26 cellular contexts compared by ENCODE assay signal in genomic region chr1:170284425-170284824, GRCh38.
DNase-seq lines count a peak whose midpoint lies in the region; ATAC-seq and TF ChIP-seq lines count a peak whose summit lies in the region.
"Had no signal": no experiment of that assay in that cellular context is flagged by ENCODE, and none has a peak within 500 bp of the region (broad histone marks: within the 10 kb centered on the region; RNA-seq: fewer than 3 reads in every experiment).

No MANE protein-coding gene starts in this region.

- no peaks in the 10 kb centered on the region for H3K9me3 Mint-ChIP-seq in type B pancreatic cell
- H3K9me3 Mint-ChIP-seq: activated naive CD8-positive, alpha-beta T cell treated with anti-CD3 and anti-CD28 coated beads, Interleukin-2, amount 50 U/mL, for 24 hours; memory B cell; neural crest cell; T-helper 2 cell treated with Interferon-gamma antibody and Interleukin-4, amounts not matched to agents 5 μg/mL and 100 μg/mL, for 36 hours had no signal

- no peaks in the 10 kb centered on the region for H3K27me3 Mint-ChIP-seq in type B pancreatic cell
- H3K27me3 Mint-ChIP-seq: activated CD4-positive, alpha-beta memory T cell treated with anti-CD3 and anti-CD28 coated beads for 36 hours; memory B cell had no signal

- ATAC-seq in left cardiac atrium (peak in 1 of 2 donors; percentile 48), sciatic nerve (peak; percentile 62)
- ATAC-seq: activated naive CD8-positive, alpha-beta T cell treated with anti-CD3 and anti-CD28 coated beads, Interleukin-2, amount 50 U/mL, for 24 hours; pancreas; PC-3; stimulated activated naive CD8-positive, alpha-beta T cell treated with anti-CD3 and anti-CD28 coated beads, Interleukin-15, amount 100 ng/mL, for 72 hours had no signal

- TF ChIP-seq CTCF in type B pancreatic cell (conservative IDR thresholded peaks at IDR 0.05) = no peak

- intact Hi-C loops in left cardiac atrium (cut with DNase I) = no loop called here
- intact Hi-C loops in sciatic nerve (cut with DNase I) = no loop called here

- no peak overlapping the region for H3K27ac Mint-ChIP-seq in type B pancreatic cell
- H3K27ac Mint-ChIP-seq: activated CD4-positive, alpha-beta memory T cell treated with anti-CD3 and anti-CD28 coated beads for 36 hours; activated naive CD8-positive, alpha-beta T cell treated with anti-CD3 and anti-CD28 coated beads, Interleukin-2, amount 50 U/mL, for 24 hours; brain; memory B cell; stimulated activated naive CD8-positive, alpha-beta T cell treated with anti-CD3 and anti-CD28 coated beads, Interleukin-15, amount 100 ng/mL, for 72 hours; T-helper 2 cell treated with Interferon-gamma antibody and Interleukin-4, amounts not matched to agents 5 μg/mL and 100 μg/mL, for 36 hours had no signal

- no peak overlapping the region for H3K4me3 Mint-ChIP-seq in type B pancreatic cell
- H3K4me3 Mint-ChIP-seq: activated CD4-positive, alpha-beta memory T cell treated with anti-CD3 and anti-CD28 coated beads for 36 hours; activated naive CD8-positive, alpha-beta T cell treated with anti-CD3 and anti-CD28 coated beads, Interleukin-2, amount 50 U/mL, for 24 hours; brain; memory B cell; neural crest cell; stimulated activated naive CD8-positive, alpha-beta T cell treated with anti-CD3 and anti-CD28 coated beads, Interleukin-15, amount 100 ng/mL, for 72 hours; T-helper 2 cell treated with Interferon-gamma antibody and Interleukin-4, amounts not matched to agents 5 μg/mL and 100 μg/mL, for 36 hours had no signal

- no peaks in the 10 kb centered on the region for H3K4me1 Mint-ChIP-seq in type B pancreatic cell (ENCODE audit: unreplicated experiment)
- H3K4me1 Mint-ChIP-seq: activated naive CD8-positive, alpha-beta T cell treated with anti-CD3 and anti-CD28 coated beads, Interleukin-2, amount 50 U/mL, for 24 hours; brain; memory B cell; neural crest cell; stimulated activated naive CD8-positive, alpha-beta T cell treated with anti-CD3 and anti-CD28 coated beads, Interleukin-15, amount 100 ng/mL, for 72 hours had no signal

- H3K36me3 Mint-ChIP-seq in type B pancreatic cell = no peaks in the 10 kb centered on the region
- H3K36me3 Mint-ChIP-seq: activated CD4-positive, alpha-beta memory T cell treated with anti-CD3 and anti-CD28 coated beads for 36 hours; brain; memory B cell had no signal

- DNase-seq in NCI-H1092 treated with DMSO at 0.1 percent for 48 hours (lab: John Stamatoyannopoulos, UW) (peak; percentile 83), NCI-H2227 treated with DMSO at 0.1 percent for 48 hours (lab: John Stamatoyannopoulos, UW) (peak; percentile 73), left cardiac atrium (peak; percentile 33), sciatic nerve (ENCODE audit: low spot score) (no peak), type B pancreatic cell (ENCODE audit: extremely low spot score, unreplicated experiment) (no peak), NCI-H1436 treated with DMSO at 0.1 percent for 48 hours (lab: John Stamatoyannopoulos, UW) (no peak), NCI-H1048 (lab: John Stamatoyannopoulos, UW) (no peak)
- DNase-seq: activated CD4-positive, alpha-beta memory T cell treated with anti-CD3 and anti-CD28 coated beads for 36 hours; activated CD4-positive, alpha-beta T cell treated with anti-CD3 and anti-CD28 coated beads for 1 hour; activated CD8-positive, alpha-beta memory T cell treated with anti-CD3 and anti-CD28 coated beads, Interleukin-2, amount 50 U/mL, for 4 hours; activated naive CD4-positive, alpha-beta T cell; activated naive CD8-positive, alpha-beta T cell treated with anti-CD3 and anti-CD28 coated beads, Interleukin-2, amount 50 U/mL, for 24 hours; cerebellar nuclear complex; hippocampal formation; NCI-H2081 treated with DMSO at 0.1 percent for 48 hours; NCI-H82; pancreas; PC-3; stimulated activated CD4-positive, alpha-beta T cell treated with anti-CD3 and anti-CD28 coated beads, Interleukin-12 subunit alpha, Interleukin-12 subunit beta, amount 100 ng/mL, for 4 hours; stimulated activated CD4-positive, alpha-beta T cell treated with anti-CD3 and anti-CD28 coated beads, Interleukin-2, amount 100 ng/mL, for 48 hours; stimulated activated naive CD8-positive, alpha-beta T cell treated with anti-CD3 and anti-CD28 coated beads, Interleukin-15, amount 100 ng/mL, for 72 hours; thyroid gland had no signal

Comparison
In these comparisons a context has a peak if more than half of its experiments do, and no peak if none do; other contexts are left out.
1. DNase-seq: peak in NCI-H1092 treated with DMSO at 0.1 percent for 48 hours (single experiment), NCI-H2227 treated with DMSO at 0.1 percent for 48 hours (single experiment) and left cardiac atrium (single experiment); none in sciatic nerve (single experiment), type B pancreatic cell (single experiment), NCI-H1436 treated with DMSO at 0.1 percent for 48 hours (single experiment) and NCI-H1048 (single experiment).